ENCODE assay signal across 2 cellular contexts in genomic region chr5:179731791-179732411, GRCh38.
TF ChIP-seq lines count a peak whose summit lies in the region.

No MANE protein-coding gene starts in this region.

TF ChIP-seq in H1, 55 proteins besides CTCF, POLR2A, EP300 and RAD21:
- TF ChIP-seq SP2 (IDR thresholded peaks at IDR 0.05; ENCODE audit: low read length) (no peak), SIN3A (conservative IDR thresholded peaks at IDR 0.05 in 1 of 2, IDR thresholded peaks at IDR 0.05 in 1 of 2; ENCODE audit: low read depth in 1 of 2, low read length in 2 of 2) (no peak), TBP (IDR thresholded peaks at IDR 0.05; ENCODE audit: low read depth, low read length) (no peak), EZH2 (IDR thresholded peaks at IDR 0.05; ENCODE audit: low read depth, low read length, severe bottlenecking) (no peak), ASH2L (IDR thresholded peaks at IDR 0.05; ENCODE audit: low read length) (no peak), TEAD4 (IDR thresholded peaks at IDR 0.05; ENCODE audit: low read depth, low read length) (no peak), GABPA (IDR thresholded peaks at IDR 0.05; ENCODE audit: borderline replicate concordance, insufficient read depth, low read length) (no peak), POLR2AphosphoS5 (IDR thresholded peaks at IDR 0.05; ENCODE audit: low read depth, low read length) (0 out of 2 replicates have a peak, but pooled peaks have one; percentile 24)

TF ChIP-seq in neural cell, 6 proteins besides CTCF, POLR2A, EP300 and RAD21:
- TF ChIP-seq POLR2AphosphoS5 (IDR thresholded peaks at IDR 0.05) (no peak), EZH2 (IDR thresholded peaks at IDR 0.05; ENCODE audit: borderline replicate concordance, insufficient read depth, low read length, poor library complexity, severe bottlenecking) (no peak)
- TF ChIP-seq, protein P1, sequence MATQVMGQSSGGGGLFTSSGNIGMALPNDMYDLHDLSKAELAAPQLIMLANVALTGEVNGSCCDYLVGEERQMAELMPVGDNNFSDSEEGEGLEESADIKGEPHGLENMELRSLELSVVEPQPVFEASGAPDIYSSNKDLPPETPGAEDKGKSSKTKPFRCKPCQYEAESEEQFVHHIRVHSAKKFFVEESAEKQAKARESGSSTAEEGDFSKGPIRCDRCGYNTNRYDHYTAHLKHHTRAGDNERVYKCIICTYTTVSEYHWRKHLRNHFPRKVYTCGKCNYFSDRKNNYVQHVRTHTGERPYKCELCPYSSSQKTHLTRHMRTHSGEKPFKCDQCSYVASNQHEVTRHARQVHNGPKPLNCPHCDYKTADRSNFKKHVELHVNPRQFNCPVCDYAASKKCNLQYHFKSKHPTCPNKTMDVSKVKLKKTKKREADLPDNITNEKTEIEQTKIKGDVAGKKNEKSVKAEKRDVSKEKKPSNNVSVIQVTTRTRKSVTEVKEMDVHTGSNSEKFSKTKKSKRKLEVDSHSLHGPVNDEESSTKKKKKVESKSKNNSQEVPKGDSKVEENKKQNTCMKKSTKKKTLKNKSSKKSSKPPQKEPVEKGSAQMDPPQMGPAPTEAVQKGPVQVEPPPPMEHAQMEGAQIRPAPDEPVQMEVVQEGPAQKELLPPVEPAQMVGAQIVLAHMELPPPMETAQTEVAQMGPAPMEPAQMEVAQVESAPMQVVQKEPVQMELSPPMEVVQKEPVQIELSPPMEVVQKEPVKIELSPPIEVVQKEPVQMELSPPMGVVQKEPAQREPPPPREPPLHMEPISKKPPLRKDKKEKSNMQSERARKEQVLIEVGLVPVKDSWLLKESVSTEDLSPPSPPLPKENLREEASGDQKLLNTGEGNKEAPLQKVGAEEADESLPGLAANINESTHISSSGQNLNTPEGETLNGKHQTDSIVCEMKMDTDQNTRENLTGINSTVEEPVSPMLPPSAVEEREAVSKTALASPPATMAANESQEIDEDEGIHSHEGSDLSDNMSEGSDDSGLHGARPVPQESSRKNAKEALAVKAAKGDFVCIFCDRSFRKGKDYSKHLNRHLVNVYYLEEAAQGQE (IDR thresholded peaks at IDR 0.05; ENCODE audit: borderline replicate concordance) = no peak
